Comparison of ENCODE assay signal across 19 cellular contexts in the genomic region with DNA sequence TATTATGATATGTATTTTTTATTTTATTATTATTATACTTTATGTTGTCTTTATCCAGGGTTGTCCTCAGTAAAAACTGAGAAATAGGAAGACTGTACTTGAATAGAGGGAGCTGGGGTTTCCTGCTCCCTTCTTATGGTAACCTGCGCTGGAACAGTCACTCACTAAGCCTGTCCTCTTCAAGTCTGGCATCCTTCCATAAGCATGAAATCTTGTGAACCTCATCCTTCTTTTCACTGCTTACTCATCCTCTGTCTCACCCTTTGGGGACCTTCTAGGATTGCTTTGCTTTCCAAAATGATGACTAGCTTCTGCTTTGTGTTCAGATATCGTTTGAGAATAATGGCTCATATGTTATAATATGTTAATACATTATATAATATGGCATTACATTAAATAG.
DNase-seq lines count a peak whose midpoint lies in the region; ATAC-seq and TF ChIP-seq lines count a peak whose summit lies in the region.
"Had no signal": no experiment of that assay in that cellular context is flagged by ENCODE, and none has a peak within 500 bp of the region (broad histone marks: within the 10 kb centered on the region; RNA-seq: fewer than 3 reads in every experiment).

No MANE protein-coding gene starts in this region.

- H3K27ac ChIP-seq in RWPE1 (no peak overlapping the region), esophagus muscularis mucosa (replicated peaks in 1 of 4) (no peak overlapping the region)
- H3K27ac ChIP-seq: 22Rv1, right atrium auricular region, upper lobe of left lung had no signal

- no peaks in the 10 kb centered on the region for H3K27me3 ChIP-seq in esophagus muscularis mucosa
- H3K27me3 ChIP-seq: right atrium auricular region, upper lobe of left lung had no signal

- ATAC-seq in HG03175 (IDR thresholded peaks at IDR 0.05; ENCODE audit: unreplicated experiment): no peak
- ATAC-seq: HCT116 had no signal

- H3K36me3 ChIP-seq in esophagus muscularis mucosa: no peaks in the 10 kb centered on the region
- H3K36me3 ChIP-seq: right atrium auricular region, upper lobe of left lung had no signal

- DNase-seq in NCI-H1092 treated with DMSO at 0.1 percent for 48 hours (lab: John Stamatoyannopoulos, UW) (peak; percentile 23), NCI-H1092 (lab: John Stamatoyannopoulos, UW) (no peak), RWPE1 (ENCODE audit: low spot score) (peak; percentile 39), esophagus muscularis mucosa (ENCODE audit: extremely low spot score) (peak; percentile 29), skeletal muscle cell (ENCODE audit: low read depth) (peak; percentile 84), UCSD-AML1 (lab: John Stamatoyannopoulos, UW; ENCODE audit: unreplicated experiment) (no peak), globus pallidus (ENCODE audit: low spot score) (no peak)
- DNase-seq: activated CD4-positive, alpha-beta T cell treated with anti-CD3 and anti-CD28 coated beads, Interleukin-2, amount 50 U/mL, for 1 hour; activated naive CD4-positive, alpha-beta T cell; activated T-cell treated with anti-CD3 and anti-CD28 coated beads for 4 hours; midbrain; NCI-H187; NCI-H446 treated with DMSO at 0.1 percent for 48 hours; T-helper 9 cell; upper lobe of left lung had no signal

- intact Hi-C loops in esophagus muscularis mucosa (cut with DNase I): no loop called here

- no peak for TF ChIP-seq POLR2A in esophagus muscularis mucosa (IDR thresholded peaks at IDR 0.05; ENCODE audit: low read depth)

- POLR2A ChIA-PET in RWPE1 (lab: Yijun Ruan, JAX; ENCODE audit: low non-redundant PET): no interaction called here

- H3K4me1 ChIP-seq in esophagus muscularis mucosa: no peaks in the 10 kb centered on the region
- H3K4me1 ChIP-seq: right atrium auricular region, upper lobe of left lung had no signal

- H3K9me3 ChIP-seq in esophagus muscularis mucosa: no peaks in the 10 kb centered on the region
- H3K9me3 ChIP-seq: right atrium auricular region, upper lobe of left lung had no signal

- WGBS in esophagus muscularis mucosa: 36% methylated on average over 2 of the region's 2 CpGs

- CTCF ChIA-PET in RWPE1 (lab: Yijun Ruan, JAX): interaction anchor here (0.7 to 1.5 kb wide), 2 partner anchors 13 to 558 kb away, joined by 3 to 7 read pairs; no protein-coding TSS in a partner anchor

- no peak for TF ChIP-seq CTCF in RWPE1 (conservative IDR thresholded peaks at IDR 0.05; ENCODE audit: low read depth)
- no peak for TF ChIP-seq CTCF in esophagus muscularis mucosa (IDR thresholded peaks at IDR 0.05)

- H3K4me3 ChIP-seq in esophagus muscularis mucosa: no peak overlapping the region
- H3K4me3 ChIP-seq in skeletal muscle cell (ENCODE audit: low read depth, low read length): no peak overlapping the region
- H3K4me3 ChIP-seq: right atrium auricular region, upper lobe of left lung had no signal

- TF ChIP-seq EP300 in esophagus muscularis mucosa (IDR thresholded peaks at IDR 0.05): no peak

Comparison
In these comparisons a context has a peak if more than half of its experiments do, and no peak if none do; other contexts are left out.
1. DNase-seq: peak in NCI-H1092 treated with DMSO at 0.1 percent for 48 hours (single experiment), RWPE1 (single experiment), esophagus muscularis mucosa (single experiment) and skeletal muscle cell (single experiment); none in NCI-H1092 (single experiment), UCSD-AML1 (single experiment) and globus pallidus (single experiment).